20 cellular contexts compared by ENCODE assay signal in the genomic region with DNA sequence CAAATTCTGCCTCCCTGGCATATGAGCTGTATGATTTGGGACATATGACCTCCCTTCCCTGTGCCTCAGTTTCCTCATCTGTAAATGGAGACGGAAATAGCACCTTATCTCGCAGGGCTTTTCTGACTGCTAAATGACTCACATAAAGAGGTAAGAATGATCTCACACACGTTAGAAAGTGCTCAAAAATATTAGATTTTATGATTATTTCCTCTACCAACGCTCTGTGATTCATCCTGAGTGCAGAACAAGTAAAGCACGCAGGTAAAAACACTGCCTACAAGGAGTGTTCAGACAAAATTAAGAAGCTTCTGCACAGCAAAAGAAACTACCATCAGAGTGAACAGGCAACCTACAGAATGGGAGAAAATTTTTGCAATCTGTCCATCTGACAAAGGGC. TPM values are rescaled to one million over a fixed set of nuclear protein-coding genes. Genes with fewer than 3 reads are reported as not detected.
DNase-seq lines count a peak whose midpoint lies in the region; ATAC-seq, FAIRE-seq and TF ChIP-seq lines count a peak whose summit lies in the region.
"Had no signal": no experiment of that assay in that cellular context is flagged by ENCODE, and none has a peak within 500 bp of the region (broad histone marks: within the 10 kb centered on the region; RNA-seq: fewer than 3 reads in every experiment).

No MANE protein-coding gene starts in this region.

- no peaks in the 10 kb centered on the region for H3K9me3 ChIP-seq in adipocyte (ENCODE audit: control insufficient read depth, low read length)
- no peaks in the 10 kb centered on the region for H3K9me3 ChIP-seq in kidney (ENCODE audit: control insufficient read depth in 1 of 2, low read length in 2 of 2)
- H3K9me3 ChIP-seq: spleen, testis had no signal

- H3K9ac ChIP-seq in adipocyte (ENCODE audit: low read length) (peak overlapping the region; percentile 78), kidney (ENCODE audit: low read length in 2 of 2) (peak overlapping the region in 1 of 2 donors; percentile 32)

- no peak for ATAC-seq in GM21619 (IDR thresholded peaks at IDR 0.05; ENCODE audit: unreplicated experiment)

- no peak for DNase-seq in LNCaP clone FGC (ENCODE audit: low read depth)
- no peak for DNase-seq in adipocyte (ENCODE audit: low read depth)
- DNase-seq in kidney: no peak
- no peak for DNase-seq in dermis blood vessel endothelial cell
- no peak for DNase-seq in NCI-H1417 (lab: John Stamatoyannopoulos, UW)
- DNase-seq: activated CD4-positive, alpha-beta T cell treated with anti-CD3 and anti-CD28 coated beads, Interleukin-2, amount 10 ng/mL, durations not matched to agents 24 days and 14 days; activated naive CD4-positive, alpha-beta T cell treated with anti-CD3 and anti-CD28 coated beads, Interleukin-2, amount 50 U/mL, for 16 hours; foreskin melanocyte; H7; KG1; mesenchymal stem cell; NCI-H187; NCI-H526 treated with DMSO at 0.1 percent for 48 hours; stimulated activated CD4-positive, alpha-beta T cell treated with anti-CD3 and anti-CD28 coated beads, Interleukin-2, amount 100 ng/mL, for 48 hours; testis had no signal

- H3K27ac ChIP-seq in kidney (ENCODE audit: low read depth in 2 of 2, low read length in 2 of 2): peak overlapping the region; percentile 34 to 35
- peak overlapping the region in 11 of 21 experiments; percentile 3 to 79 (median 57) for H3K27ac ChIP-seq in skin epidermis
- H3K27ac ChIP-seq: SK-N-MC, testis had no signal

- FAIRE-seq in kidney (lab: Jason Lieb, UNC): no peak

- H3K4me1 ChIP-seq in adipocyte (ENCODE audit: control insufficient read depth, insufficient read depth, low read length) (peaks cover 80% of the 10 kb centered on the region), kidney (ENCODE audit: control insufficient read depth in 1 of 2, insufficient read depth in 1 of 2, low read depth in 1 of 2, low read length in 2 of 2) (peaks cover 22 to 35% of the 10 kb centered on the region in 2 donors)

- H3K36me3 ChIP-seq in adipocyte (ENCODE audit: control insufficient read depth, insufficient read depth, low read length, severe bottlenecking) (peaks cover 42% of the 10 kb centered on the region), kidney (ENCODE audit: control insufficient read depth in 1 of 2, insufficient read depth in 2 of 2, low read length in 2 of 2) (peaks cover 0 to 8% of the 10 kb centered on the region in 2 donors)

- H3K4me3 ChIP-seq in LNCaP clone FGC (ENCODE audit: low read depth, low read length) (peak overlapping the region; percentile 50), adipocyte (ENCODE audit: low read length) (peak overlapping the region; percentile 76), kidney (ENCODE audit: low read length in 2 of 2) (peak overlapping the region; percentile 57 to 80), skin epidermis (peak overlapping the region in 1 of 7 experiments; percentile 19)
- H3K4me3 ChIP-seq: GM12878, SK-N-MC, spleen, testis had no signal

- intact Hi-C loops in kidney (cut with DNase I): no loop called here

- no peak for TF ChIP-seq CTCF in LNCaP clone FGC (IDR thresholded peaks at IDR 0.05; ENCODE audit: control insufficient read depth, extremely low read depth, insufficient read depth)
- TF ChIP-seq CTCF in kidney (IDR thresholded peaks at IDR 0.05; ENCODE audit: borderline replicate concordance, extremely low read depth, insufficient read depth): no peak

- no peaks in the 10 kb centered on the region for H3K27me3 ChIP-seq in adipocyte (replicated peaks; ENCODE audit: control insufficient read depth, insufficient read depth, low read length)
- H3K27me3 ChIP-seq: spleen, testis had no signal

RNA-seq across cellular contexts. Expression of a gene that starts 21.1 kb away (rescaled TPM):
- total RNA-seq in kidney: 98.1 TPM
- 322 TPM for polyA plus RNA-seq in kidney (ENCODE audit: insufficient read depth, low read depth, low replicate concordance)
- total RNA-seq in dermis blood vessel endothelial cell: 8.7 and 10.4 TPM in 2 replicates
